Comparison of ENCODE assay signal across 15 cellular contexts in genomic region chr6:75430631-75431345, GRCh38.
A peak's percentile ranks its signal among the peaks of the same experiment; 100 is the strongest.
DNase-seq lines count a peak whose midpoint lies in the region; ATAC-seq and TF ChIP-seq lines count a peak whose summit lies in the region.
"Had no signal": no experiment of that assay in that cellular context is flagged by ENCODE, and none has a peak within 500 bp of the region (broad histone marks: within the 10 kb centered on the region; RNA-seq: fewer than 3 reads in every experiment).

No MANE protein-coding gene starts in this region.

- H3K4me1 ChIP-seq in gastrocnemius medialis: peaks cover 64 to 68% of the 10 kb centered on the region in 2 donors
- H3K4me1 ChIP-seq: breast epithelium had no signal

- DNase-seq in NCI-H524 treated with DMSO at 0.1 percent for 48 hours (lab: John Stamatoyannopoulos, UW) (peak; percentile 32), chondrocyte (ENCODE audit: low spot score) (no peak), left kidney (ENCODE audit: low read depth, low spot score) (peak; percentile 75), gastrocnemius medialis (no peak), NCI-H748 (lab: John Stamatoyannopoulos, UW; ENCODE audit: unreplicated experiment) (no peak), GM10248 (ENCODE audit: extremely low spot score) (no peak), OCI-M2 (lab: John Stamatoyannopoulos, UW; ENCODE audit: unreplicated experiment) (no peak)
- DNase-seq: activated gamma-delta T cell, DMS79 treated with DMSO at 0.1 percent for 48 hours, KG1, NCI-H1694 treated with DMSO at 0.1 percent for 48 hours had no signal

- H3K36me3 ChIP-seq in gastrocnemius medialis: no peaks in the 10 kb centered on the region
- H3K36me3 ChIP-seq: breast epithelium, SJSA1 had no signal

- H3K27me3 Mint-ChIP-seq in chondrocyte (ENCODE audit: low read depth): no peaks in the 10 kb centered on the region

- peak overlapping the region in 1 of 4 donors; percentile 9 for H3K4me3 ChIP-seq in gastrocnemius medialis
- H3K4me3 ChIP-seq: breast epithelium, SJSA1 had no signal

- POLR2A ChIA-PET in GM10248 (lab: Yijun Ruan, JAX): no interaction called here

- peak overlapping the region; percentile 75 to 93 (median 83) for H3K27ac ChIP-seq in gastrocnemius medialis
- H3K27ac ChIP-seq: breast epithelium, SJSA1 had no signal

- in situ Hi-C loops in gastrocnemius medialis (cut with MboI; ENCODE audit: low sequenced_read_pairs in 4 of 4): loop anchor here in 1 of 4 donors (10.0 kb wide), 1 partner anchor 64 kb away; the partner anchor contains the start of gene FILIP1

- no peaks in the 10 kb centered on the region for H3K27me3 ChIP-seq in gastrocnemius medialis
- H3K27me3 ChIP-seq: breast epithelium, SJSA1 had no signal

- no peaks in the 10 kb centered on the region for H3K36me3 Mint-ChIP-seq in chondrocyte (ENCODE audit: low read depth)

- H3K27ac Mint-ChIP-seq in chondrocyte (ENCODE audit: unreplicated experiment): peak overlapping the region; percentile 90
- H3K27ac Mint-ChIP-seq: B cell had no signal

- intact Hi-C loops in gastrocnemius medialis (cut with DNase I; ENCODE audit: low total_unique reads): loop anchor here (2.0 kb wide), 2 partner anchors 28 to 60 kb away; no protein-coding TSS in a partner anchor

- peaks cover 29% of the 10 kb centered on the region for H3K4me1 Mint-ChIP-seq in chondrocyte (ENCODE audit: low read depth)
- H3K4me1 Mint-ChIP-seq: B cell had no signal

- peak; percentile 53 to 62 for ATAC-seq in gastrocnemius medialis
- no peak for ATAC-seq in HG03457 (IDR thresholded peaks at IDR 0.05; ENCODE audit: unreplicated experiment)

- no peaks in the 10 kb centered on the region for H3K9me3 ChIP-seq in gastrocnemius medialis
- H3K9me3 ChIP-seq: breast epithelium, SJSA1 had no signal

- H3K9me3 Mint-ChIP-seq in chondrocyte (ENCODE audit: low read depth): peaks cover 2% of the 10 kb centered on the region

- TF ChIP-seq POLR2A in gastrocnemius medialis (IDR thresholded peaks at IDR 0.05): no peak

- CTCF ChIA-PET in GM10248 (lab: Yijun Ruan, JAX): interaction anchor here (0.9 to 1.4 kb wide), 3 partner anchors 17 to 62 kb away, joined by 3 read pairs; no protein-coding TSS in a partner anchor

- H3K4me3 Mint-ChIP-seq in chondrocyte (ENCODE audit: unreplicated experiment): no peak overlapping the region
- H3K4me3 Mint-ChIP-seq: B cell had no signal

- TF ChIP-seq CTCF in chondrocyte (IDR thresholded peaks at IDR 0.05): no peak
- TF ChIP-seq CTCF in gastrocnemius medialis (IDR thresholded peaks at IDR 0.05 in 4 of 5, conservative IDR thresholded peaks at IDR 0.05 in 1 of 5): no peak
- TF ChIP-seq CTCF in GM10248 (IDR thresholded peaks at IDR 0.05; ENCODE audit: control extremely low read depth, extremely low read depth, low read depth, missing control alignments): no peak

Comparison
In these comparisons a context has a peak if more than half of its experiments do, and no peak if none do; other contexts are left out.
1. DNase-seq: peak in NCI-H524 treated with DMSO at 0.1 percent for 48 hours (single experiment) and left kidney (single experiment); none in chondrocyte (single experiment), gastrocnemius medialis (0 of 2), NCI-H748 (single experiment), GM10248 (single experiment) and OCI-M2 (single experiment).